ENCODE assay signal across 8 cellular contexts in genomic region chrX:30887721-30888120, GRCh38. TPM values are rescaled to one million over a fixed set of nuclear protein-coding genes. Genes with fewer than 3 reads are reported as not detected.
DNase-seq lines count a peak whose midpoint lies in the region; ATAC-seq and TF ChIP-seq lines count a peak whose summit lies in the region.

No MANE protein-coding gene starts in this region.

- no peaks in the 10 kb centered on the region for H3K9me3 ChIP-seq in CD8-positive, alpha-beta T cell (ENCODE audit: low read length)
- no peaks in the 10 kb centered on the region for H3K9me3 ChIP-seq in SJCRH30 (replicated peaks)

- H3K27me3 ChIP-seq in CD8-positive, alpha-beta T cell (ENCODE audit: insufficient read depth, low read length): no peaks in the 10 kb centered on the region
- H3K27me3 ChIP-seq in SJCRH30: no peaks in the 10 kb centered on the region
- H3K27me3 ChIP-seq in dorsolateral prefrontal cortex: peaks cover 0 to 56% (median 3%) of the 10 kb centered on the region in 45 donors
- no peaks in the 10 kb centered on the region for H3K27me3 ChIP-seq in rectal smooth muscle tissue (ENCODE audit: control insufficient read depth, insufficient read depth, low read length)

- peak overlapping the region; percentile 90 for H3K4me3 Mint-ChIP-seq in CD8-positive, alpha-beta T cell

- H3K4me1 Mint-ChIP-seq in CD8-positive, alpha-beta T cell (ENCODE audit: low read depth): peaks cover 51% of the 10 kb centered on the region

- no peak for ATAC-seq in CD8-positive, alpha-beta T cell
- ATAC-seq in HG02571 (IDR thresholded peaks at IDR 0.05; ENCODE audit: unreplicated experiment) (no peak), GM18505 (IDR thresholded peaks at IDR 0.05; ENCODE audit: unreplicated experiment) (no peak), GM18517 (IDR thresholded peaks at IDR 0.05; ENCODE audit: unreplicated experiment) (no peak)

- CTCF ChIA-PET in CD8-positive, alpha-beta T cell (lab: Charles Lee): no interaction called here

- intact Hi-C loops in CD8-positive, alpha-beta T cell (cut with DNase I, micrococcal nuclease): loop anchor here (5.0 to 10.0 kb wide), 2 partner anchors 153 to 310 kb away; partner anchors contain the start of gene TASL (in 2 of the 2)
- intact Hi-C loops in dorsolateral prefrontal cortex (cut with DNase I): no loop called here

- no peak for TF ChIP-seq CTCF in CD8-positive, alpha-beta T cell (IDR thresholded peaks at IDR 0.05)
- TF ChIP-seq CTCF in dorsolateral prefrontal cortex (IDR thresholded peaks at IDR 0.05 in 54 of 56, conservative IDR thresholded peaks at IDR 0.05 in 2 of 56; ENCODE audit: low read depth in 1 of 56, partially characterized antibody in 56 of 56): no peak

- H3K9me3 Mint-ChIP-seq in CD8-positive, alpha-beta T cell: no peaks in the 10 kb centered on the region

- H3K27ac ChIP-seq in CD8-positive, alpha-beta T cell (ENCODE audit: low read depth, low read length): no peak overlapping the region
- no peak overlapping the region for H3K27ac ChIP-seq in SJCRH30
- no peak overlapping the region for H3K27ac ChIP-seq in dorsolateral prefrontal cortex
- H3K27ac ChIP-seq in rectal smooth muscle tissue (ENCODE audit: low read depth, low read length): no peak overlapping the region

- H3K27ac Mint-ChIP-seq in CD8-positive, alpha-beta T cell: peak overlapping the region; percentile 85

- no peaks in the 10 kb centered on the region for H3K27me3 Mint-ChIP-seq in CD8-positive, alpha-beta T cell (ENCODE audit: low read depth)

- TF ChIP-seq POLR2A in GM18505 (IDR thresholded peaks at IDR 0.05; ENCODE audit: borderline replicate concordance, extremely low read depth, insufficient read depth, insufficient read length): no peak

- peaks cover 20% of the 10 kb centered on the region for H3K4me1 ChIP-seq in CD8-positive, alpha-beta T cell (ENCODE audit: insufficient read depth, low read length)
- H3K4me1 ChIP-seq in SJCRH30: no peaks in the 10 kb centered on the region
- H3K4me1 ChIP-seq in rectal smooth muscle tissue (ENCODE audit: control insufficient read depth, insufficient read depth, low read length): peaks cover 2% of the 10 kb centered on the region

- no peaks in the 10 kb centered on the region for H3K36me3 ChIP-seq in CD8-positive, alpha-beta T cell (ENCODE audit: insufficient read depth, low read length)
- no peaks in the 10 kb centered on the region for H3K36me3 ChIP-seq in SJCRH30
- no peaks in the 10 kb centered on the region for H3K36me3 ChIP-seq in rectal smooth muscle tissue (ENCODE audit: control insufficient read depth, insufficient read depth, low read length)

- no peak overlapping the region for H3K9ac ChIP-seq in rectal smooth muscle tissue (ENCODE audit: low read length)

- H3K4me3 ChIP-seq in CD8-positive, alpha-beta T cell (ENCODE audit: low read depth, low read length): no peak overlapping the region
- H3K4me3 ChIP-seq in SJCRH30 (peak overlapping the region; percentile 70), dorsolateral prefrontal cortex (peak overlapping the region in 41 of 59 donors; percentile 3 to 84 (median 72)), rectal smooth muscle tissue (ENCODE audit: low read length) (peak overlapping the region; percentile 69)

- POLR2A ChIA-PET in CD8-positive, alpha-beta T cell (lab: Charles Lee): no interaction called here

- DNase-seq in CD8-positive, alpha-beta T cell: peak in 1 of 7 experiments; percentile 10
- DNase-seq in SJCRH30 (no peak), dorsolateral prefrontal cortex (no peak), T1000 (lab: John Stamatoyannopoulos, UW) (no peak)

- peaks cover 3% of the 10 kb centered on the region for H3K36me3 Mint-ChIP-seq in CD8-positive, alpha-beta T cell

RNA-seq across cellular contexts. Expression of gene TAB3, which starts 1.3 kb away (rescaled TPM):
- total RNA-seq in CD8-positive, alpha-beta T cell: 10 to 100 TPM; 21.5 to 25.9 TPM
- 12.4 and 13.5 TPM in 2 replicates for total RNA-seq in SJCRH30 (2014; rRNA removed; shearing (Covaris generic))
- 10 to 100 TPM; 12.9 to 31.0 (median 21.1) TPM for total RNA-seq in dorsolateral prefrontal cortex

Comparison
In these comparisons a context has a peak if more than half of its experiments do, and no peak if none do; other contexts are left out.
1. intact Hi-C loops: an anchor here in CD8-positive, alpha-beta T cell (5.0 to 10.0 kb wide); none called in dorsolateral prefrontal cortex.